In the genomic region with DNA sequence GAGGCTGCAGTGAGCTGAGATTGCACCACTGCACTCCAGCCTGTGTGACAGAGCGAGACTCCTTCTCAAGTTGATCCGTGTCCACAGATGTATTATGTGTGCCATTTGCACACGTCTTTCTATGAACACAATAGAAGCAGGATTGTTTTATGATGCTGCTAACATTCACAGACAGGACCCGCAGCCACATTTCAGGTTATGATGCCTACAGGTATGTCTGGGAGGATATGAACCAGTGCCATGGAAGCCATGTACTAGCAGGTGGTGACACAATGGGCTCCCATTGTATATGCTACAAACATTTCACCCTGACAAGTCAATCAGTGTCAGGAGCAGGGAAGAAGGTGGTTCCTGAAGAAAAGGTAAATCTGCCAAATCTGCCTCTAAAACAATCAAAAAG, we compare ENCODE assay signal across 15 cellular contexts. TPM values are rescaled to one million over a fixed set of nuclear protein-coding genes. Genes with fewer than 3 reads are reported as not detected.
A peak's percentile ranks its signal among the peaks of the same experiment; 100 is the strongest.
DNase-seq lines count a peak whose midpoint lies in the region; TF ChIP-seq lines count a peak whose summit lies in the region.
"Had no signal": no experiment of that assay in that cellular context is flagged by ENCODE, and none has a peak within 500 bp of the region (broad histone marks: within the 10 kb centered on the region; RNA-seq: fewer than 3 reads in every experiment).

No MANE protein-coding gene starts in this region.

- H3K27me3 Mint-ChIP-seq in HFFc6 (ENCODE audit: insufficient read depth), result no peaks in the 10 kb centered on the region
- H3K27me3 Mint-ChIP-seq: stimulated activated naive CD8-positive, alpha-beta T cell treated with anti-CD3 and anti-CD28 coated beads, Interleukin-15, Interleukin-2, amounts not matched to agents 100 ng/mL and 50 ng/mL, for 24 hours had no signal

- peak overlapping the region; percentile 96 for H3K27ac Mint-ChIP-seq in HFFc6
- H3K27ac Mint-ChIP-seq: stimulated activated naive CD8-positive, alpha-beta T cell treated with anti-CD3 and anti-CD28 coated beads, Interleukin-15, Interleukin-2, amounts not matched to agents 100 ng/mL and 50 ng/mL, for 24 hours had no signal

- no peaks in the 10 kb centered on the region for H3K36me3 ChIP-seq in mesendoderm (ENCODE audit: control insufficient read depth, insufficient read depth, low read length)
- no peaks in the 10 kb centered on the region for H3K36me3 ChIP-seq in tibial nerve
- H3K36me3 ChIP-seq: colonic mucosa had no signal

- no peak for TF ChIP-seq EP300 in tibial nerve (IDR thresholded peaks at IDR 0.05)

- peak overlapping the region; percentile 58 for H2AK5ac ChIP-seq in mesendoderm (ENCODE audit: low read length)

- H4K5ac ChIP-seq in mesendoderm (ENCODE audit: low read length), result no peak overlapping the region

- H3K4me1 Mint-ChIP-seq in HFFc6 (ENCODE audit: low read depth), result peaks cover 79% of the 10 kb centered on the region

- H2BK15ac ChIP-seq in mesendoderm (replicated peaks; ENCODE audit: low read depth), result no peak overlapping the region

- peak overlapping the region; percentile 100 for H3K4me3 Mint-ChIP-seq in HFFc6
- H3K4me3 Mint-ChIP-seq: stimulated activated naive CD8-positive, alpha-beta T cell treated with anti-CD3 and anti-CD28 coated beads, Interleukin-15, Interleukin-2, amounts not matched to agents 100 ng/mL and 50 ng/mL, for 24 hours had no signal

- H3K4me2 ChIP-seq in mesendoderm (ENCODE audit: low read length), result no peak overlapping the region

- no peak for TF ChIP-seq POLR2A in tibial nerve (IDR thresholded peaks at IDR 0.05)

- H3K36me3 Mint-ChIP-seq in HFFc6 (ENCODE audit: low read depth), result peaks cover 57% of the 10 kb centered on the region
- H3K36me3 Mint-ChIP-seq: immature natural killer cell had no signal

- TF ChIP-seq CTCF in HFFc6 (IDR thresholded peaks at IDR 0.05), result no peak
- TF ChIP-seq CTCF in astrocyte of the cerebellum (IDR thresholded peaks at IDR 0.05; ENCODE audit: low read depth, low read length, missing control alignments), result no peak
- no peak for TF ChIP-seq CTCF in tibial nerve (IDR thresholded peaks at IDR 0.05)

- H3K4me3 ChIP-seq in astrocyte of the cerebellum (ENCODE audit: low read depth, low read length) (peak overlapping the region; percentile 93), mesendoderm (ENCODE audit: low read length) (no peak overlapping the region), tibial nerve (peak overlapping the region in 1 of 4 donors; percentile 96)
- H3K4me3 ChIP-seq: colonic mucosa had no signal

- peaks cover 46% of the 10 kb centered on the region for H3K79me1 ChIP-seq in mesendoderm (ENCODE audit: low read length)

- H3K9ac ChIP-seq in mesendoderm (ENCODE audit: low read length), result no peak overlapping the region

- H3K23ac ChIP-seq in mesendoderm (ENCODE audit: low read length), result peak overlapping the region; percentile 57

- peak overlapping the region; percentile 13 for H3K18ac ChIP-seq in mesendoderm (ENCODE audit: low read length)

- peaks cover 87% of the 10 kb centered on the region for H3K79me2 ChIP-seq in mesendoderm (ENCODE audit: control insufficient read depth, insufficient read depth, low read length)

- no peak overlapping the region for H2BK120ac ChIP-seq in mesendoderm (ENCODE audit: low read depth, low read length)

- H3K56ac ChIP-seq in mesendoderm (ENCODE audit: low read length), result no peak overlapping the region

- no peak overlapping the region for H2BK5ac ChIP-seq in mesendoderm (ENCODE audit: low read length)

- peaks cover 49% of the 10 kb centered on the region for H3K4me1 ChIP-seq in mesendoderm (ENCODE audit: control insufficient read depth, low read depth, low read length)
- H3K4me1 ChIP-seq in tibial nerve, result peaks cover 0 to 85% (median 48%) of the 10 kb centered on the region in 4 donors
- H3K4me1 ChIP-seq: colonic mucosa had no signal

- no peak overlapping the region for H3K27ac ChIP-seq in mesendoderm (ENCODE audit: low read depth, low read length)
- H3K27ac ChIP-seq in tibial nerve, result peak overlapping the region in 3 of 4 donors; percentile 60 to 99 (median 83)
- H3K27ac ChIP-seq: colonic mucosa had no signal

- H3K4ac ChIP-seq in mesendoderm (ENCODE audit: low read depth, low read length), result no peak overlapping the region

- H3K9me3 Mint-ChIP-seq in HFFc6, result no peaks in the 10 kb centered on the region
- H3K9me3 Mint-ChIP-seq: immature natural killer cell; stimulated activated naive CD8-positive, alpha-beta T cell treated with anti-CD3 and anti-CD28 coated beads, Interleukin-15, Interleukin-2, amounts not matched to agents 100 ng/mL and 50 ng/mL, for 24 hours had no signal

- in situ Hi-C loops in astrocyte of the cerebellum (cut with HindIII; ENCODE audit: low sequenced_read_pairs), result no loop called here

- no CpG with 5 or more reads among the region's 4 CpGs for WGBS in mesendoderm (ENCODE audit: extremely low coverage, insufficient coverage, low lambda C conversion rate)
- WGBS in tibial nerve, 2 donors, result 83 to 87% methylated on average over 4 of the region's 4 CpGs

- H3K27me3 ChIP-seq in mesendoderm (ENCODE audit: insufficient read depth, low read length, poor library complexity) (no peaks in the 10 kb centered on the region), tibial nerve (no peaks in the 10 kb centered on the region)
- H3K27me3 ChIP-seq: colonic mucosa had no signal

- no peaks in the 10 kb centered on the region for H3K9me3 ChIP-seq in tibial nerve
- H3K9me3 ChIP-seq: colonic mucosa had no signal

- DNase-seq in HFFc6 (no peak), astrocyte of the cerebellum (ENCODE audit: low read depth) (no peak), mesendoderm (no peak), tibial nerve (ENCODE audit: low spot score in 2 of 2) (no peak), NCI-H82 (lab: John Stamatoyannopoulos, UW) (no peak), NCI-H2171 (lab: John Stamatoyannopoulos, UW) (no peak), NCI-H2227 treated with DMSO at 0.1 percent for 48 hours (lab: John Stamatoyannopoulos, UW) (no peak)
- DNase-seq: activated naive CD4-positive, alpha-beta T cell; Calu3; colonic mucosa; immature natural killer cell; NCI-H1105 treated with DMSO at 0.1 percent for 48 hours; NCI-H526; T1000 had no signal

- no peak overlapping the region for H4K8ac ChIP-seq in mesendoderm (ENCODE audit: low read depth, low read length)

RNA-seq across cellular contexts. Expression of gene TRAM2, which starts 4.3 kb away (rescaled TPM):
- 100 to 1,000 TPM; 191 to 235 (median 215) TPM for total RNA-seq in HFFc6 (2021; fragmentation: NEBNext Ultra II Directional; extraction: Animal tissue kit (Norgen Biotek cat#: 25700))
- polyA plus RNA-seq in mesendoderm (2013, experiment 1 of 2), result 39.3 TPM
- 39.0 TPM for polyA plus RNA-seq in mesendoderm (2013, experiment 2 of 2)
- 10 to 100 TPM; 21.3 to 27.5 (median 23.7) TPM for total RNA-seq in tibial nerve

Comparison
In these comparisons a context has a peak if more than half of its experiments do, and no peak if none do; other contexts are left out.
1. RNA of gene TRAM2, which starts 4.3 kb away (total RNA-seq): 191 to 235 TPM in HFFc6; 21.3 to 27.5 TPM in tibial nerve; every median in the first group is over 4 times any median in the second.